ENCODE assay signal across 8 cellular contexts in genomic region chr2:17753803-17754663, GRCh38. TPM values are rescaled to one million over a fixed set of nuclear protein-coding genes. Genes with fewer than 3 reads are reported as not detected.
A peak's percentile ranks its signal among the peaks of the same experiment; 100 is the strongest.
DNase-seq lines count a peak whose midpoint lies in the region; ATAC-seq and TF ChIP-seq lines count a peak whose summit lies in the region.

A gene with protein sequence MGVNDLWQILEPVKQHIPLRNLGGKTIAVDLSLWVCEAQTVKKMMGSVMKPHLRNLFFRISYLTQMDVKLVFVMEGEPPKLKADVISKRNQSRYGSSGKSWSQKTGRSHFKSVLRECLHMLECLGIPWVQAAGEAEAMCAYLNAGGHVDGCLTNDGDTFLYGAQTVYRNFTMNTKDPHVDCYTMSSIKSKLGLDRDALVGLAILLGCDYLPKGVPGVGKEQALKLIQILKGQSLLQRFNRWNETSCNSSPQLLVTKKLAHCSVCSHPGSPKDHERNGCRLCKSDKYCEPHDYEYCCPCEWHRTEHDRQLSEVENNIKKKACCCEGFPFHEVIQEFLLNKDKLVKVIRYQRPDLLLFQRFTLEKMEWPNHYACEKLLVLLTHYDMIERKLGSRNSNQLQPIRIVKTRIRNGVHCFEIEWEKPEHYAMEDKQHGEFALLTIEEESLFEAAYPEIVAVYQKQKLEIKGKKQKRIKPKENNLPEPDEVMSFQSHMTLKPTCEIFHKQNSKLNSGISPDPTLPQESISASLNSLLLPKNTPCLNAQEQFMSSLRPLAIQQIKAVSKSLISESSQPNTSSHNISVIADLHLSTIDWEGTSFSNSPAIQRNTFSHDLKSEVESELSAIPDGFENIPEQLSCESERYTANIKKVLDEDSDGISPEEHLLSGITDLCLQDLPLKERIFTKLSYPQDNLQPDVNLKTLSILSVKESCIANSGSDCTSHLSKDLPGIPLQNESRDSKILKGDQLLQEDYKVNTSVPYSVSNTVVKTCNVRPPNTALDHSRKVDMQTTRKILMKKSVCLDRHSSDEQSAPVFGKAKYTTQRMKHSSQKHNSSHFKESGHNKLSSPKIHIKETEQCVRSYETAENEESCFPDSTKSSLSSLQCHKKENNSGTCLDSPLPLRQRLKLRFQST (plus strand): TSS chr2:17754138. CDS start chr2:17759944, 5,806 bp downstream.
TSS of gene SMC6 (minus strand) at chr2:17753810. CDS start at chr2:17745946, 7,864 bp downstream.

- H3K4me3 Mint-ChIP-seq in activated T-cell treated with anti-CD3 and anti-CD28 coated beads, Interleukin-2, amount 50 U/mL, for 4 hours = peak within 1 kb of the TSS; percentile 96

- no peaks in the 10 kb centered on the region for H3K27me3 ChIP-seq in KMS-11 (ENCODE audit: insufficient read depth, low read depth)
- no peaks in the 10 kb centered on the region for H3K27me3 ChIP-seq in Panc1 (ENCODE audit: control insufficient read depth, insufficient read depth, low read length)
- H3K27me3 ChIP-seq in esophagus (ENCODE audit: control insufficient read depth in 1 of 2, insufficient read depth in 2 of 2, low read length in 2 of 2) = no peaks in the 10 kb centered on the region
- no peaks in the 10 kb centered on the region for H3K27me3 ChIP-seq in mucosa of stomach (ENCODE audit: control insufficient read depth, insufficient read depth, low read length)

- H3K9me3 Mint-ChIP-seq in activated T-cell treated with anti-CD3 and anti-CD28 coated beads, Interleukin-2, amount 50 U/mL, for 4 hours = no peaks in the 10 kb centered on the region

- ATAC-seq in GM21786 (IDR thresholded peaks at IDR 0.05; ENCODE audit: unreplicated experiment) (peak; percentile 59), Panc1 (peak; percentile 94)
- peak; percentile 85 to 90 for ATAC-seq in activated T-cell treated with anti-CD3 and anti-CD28 coated beads, Interleukin-2, amount 50 U/mL, for 4 hours

- in situ Hi-C loops in Panc1 (cut with HindIII; ENCODE audit: low pct_unique_long_range_greater_than_20kb, low sequenced_read_pairs) = no loop called here

- H3K36me3 ChIP-seq in KMS-11 (ENCODE audit: insufficient read depth) (no peaks in the 10 kb centered on the region), Panc1 (ENCODE audit: control insufficient read depth, insufficient read depth, low read length) (peaks cover 9% of the 10 kb centered on the region), esophagus (ENCODE audit: control insufficient read depth in 2 of 2, insufficient read depth in 2 of 2, low read length in 1 of 2) (no peaks in the 10 kb centered on the region), mucosa of stomach (ENCODE audit: control insufficient read depth, insufficient read depth, low read length) (no peaks in the 10 kb centered on the region)

- intact Hi-C loops in Panc1 (cut with micrococcal nuclease; ENCODE audit: unreplicated experiment) = no loop called here

- POLR2A ChIA-PET in Panc1 (lab: Charles Lee) = interaction anchor here (0.6 to 1.2 kb wide), 3 partner anchors 12 to 46 kb away, joined by 3 to 12 read pairs (median 4); no protein-coding TSS in a partner anchor

- peak within 1 kb of the TSS; percentile 96 for H3K4me2 ChIP-seq in KMS-11

- TF ChIP-seq CTCF in KMS-11 (conservative IDR thresholded peaks at IDR 0.05; ENCODE audit: low read depth, low read length) = no peak
- TF ChIP-seq CTCF in Panc1 (IDR thresholded peaks at IDR 0.05) = no peak

- peak; percentile 90 for DNase-seq in DMS79 treated with DMSO at 0.1 percent for 48 hours (lab: John Stamatoyannopoulos, UW)
- DNase-seq in Panc1 (ENCODE audit: low read depth, low spot score) = peak; percentile 69
- peak; percentile 87 for DNase-seq in activated T-cell treated with anti-CD3 and anti-CD28 coated beads, Interleukin-2, amount 50 U/mL, for 4 hours
- peak; percentile 93 for DNase-seq in stimulated activated CD8-positive, alpha-beta memory T cell treated with anti-CD3 and anti-CD28 coated beads, Interleukin-4, amount 100 ng/mL, for 48 hours

- H3K27ac ChIP-seq in KMS-11 (peak within 1 kb of the TSS; percentile 86), Panc1 (ENCODE audit: low read length) (peak within 1 kb of the TSS; percentile 91), esophagus (ENCODE audit: low read depth in 2 of 2, low read length in 1 of 2) (peak within 1 kb of the TSS; percentile 95 to 100)

- CTCF ChIA-PET in Panc1 (lab: Charles Lee) = interaction anchor here (0.7 to 1.2 kb wide), 2 partner anchors 34 to 625 kb away, joined by 3 to 5 read pairs; no protein-coding TSS in a partner anchor

- no peaks in the 10 kb centered on the region for H3K9me3 ChIP-seq in Panc1 (ENCODE audit: control insufficient read depth, insufficient read depth, low read depth, low read length)
- H3K9me3 ChIP-seq in esophagus (ENCODE audit: control insufficient read depth in 2 of 2, insufficient read depth in 1 of 2, low read depth in 1 of 2, low read length in 1 of 2) = no peaks in the 10 kb centered on the region
- no peaks in the 10 kb centered on the region for H3K9me3 ChIP-seq in mucosa of stomach (ENCODE audit: control insufficient read depth, low read length)

- H3K4me3 ChIP-seq in KMS-11 (IDR thresholded peaks at IDR 0.05; ENCODE audit: insufficient read depth, low read depth, low read length) (peak within 1 kb of the TSS; percentile 54), Panc1 (ENCODE audit: low read depth in 2 of 2, low read length in 2 of 2) (peak within 1 kb of the TSS; percentile 75 to 91), esophagus (ENCODE audit: low read depth in 1 of 2, low read length in 2 of 2) (peak within 1 kb of the TSS; percentile 83 to 100), mucosa of stomach (ENCODE audit: low read length) (peak within 1 kb of the TSS; percentile 57)

- peaks cover 73% of the 10 kb centered on the region for H3K79me2 ChIP-seq in KMS-11 (ENCODE audit: insufficient read depth, low read depth)

- WGBS in esophagus, 2 donors = 1% methylated on average over 67 to 76 of the region's 76 CpGs

- H3K9ac ChIP-seq in KMS-11 (peak within 1 kb of the TSS; percentile 82), mucosa of stomach (ENCODE audit: low read length) (peak within 1 kb of the TSS; percentile 86)

- H3K4me1 ChIP-seq in KMS-11 (ENCODE audit: low read depth, poor library complexity, severe bottlenecking) (peaks cover 66% of the 10 kb centered on the region), Panc1 (ENCODE audit: control insufficient read depth, insufficient read depth, low read length) (peaks cover 31% of the 10 kb centered on the region), esophagus (ENCODE audit: control insufficient read depth in 2 of 2, insufficient read depth in 2 of 2, low read length in 1 of 2) (no peaks in the 10 kb centered on the region), mucosa of stomach (ENCODE audit: control insufficient read depth, insufficient read depth, low read length) (no peaks in the 10 kb centered on the region)

- no peaks in the 10 kb centered on the region for H3K27me3 Mint-ChIP-seq in activated T-cell treated with anti-CD3 and anti-CD28 coated beads, Interleukin-2, amount 50 U/mL, for 4 hours (ENCODE audit: low read depth)

- H3K36me3 Mint-ChIP-seq in activated T-cell treated with anti-CD3 and anti-CD28 coated beads, Interleukin-2, amount 50 U/mL, for 4 hours (ENCODE audit: insufficient read depth) = no peaks in the 10 kb centered on the region

- H3K4me1 Mint-ChIP-seq in activated T-cell treated with anti-CD3 and anti-CD28 coated beads, Interleukin-2, amount 50 U/mL, for 4 hours (ENCODE audit: low read depth) = peaks cover 31% of the 10 kb centered on the region

- H4K20me1 ChIP-seq in KMS-11 (ENCODE audit: insufficient read depth) = no peaks in the 10 kb centered on the region

- peak within 1 kb of the TSS; percentile 77 for H2AFZ ChIP-seq in KMS-11 (ENCODE audit: low read depth)

- BruUV-seq in Panc1 (replicated peaks; lab: Mats Ljungman, UMichigan) = no TSS peak

RNA-seq across cellular contexts. Expression of the first gene that starts in this region (rescaled TPM):
- 24.0 TPM for total RNA-seq in Panc1 (2021; ENCODE audit: unreplicated experiment)
- 4.3 TPM for polyA plus RNA-seq in Panc1 (2012; ENCODE audit: insufficient read length)
- 10 to 100 TPM; 14.1 to 24.2 (median 21.6) TPM for total RNA-seq in activated T-cell treated with anti-CD3 and anti-CD28 coated beads, Interleukin-2, amount 50 U/mL, for 4 hours
- polyA plus RNA-seq in esophagus = 10 to 100 TPM in 1 of 2 donors, 1 to 10 TPM in 1; 3.3 to 11.1 TPM

RNA-seq across cellular contexts. Expression of gene SMC6, which starts in this region (rescaled TPM):
- total RNA-seq in Panc1 (2021; ENCODE audit: unreplicated experiment) = 43.8 TPM
- polyA plus RNA-seq in Panc1 (2012; ENCODE audit: insufficient read length) = 17.0 TPM
- 10 to 100 TPM; 18.2 to 20.7 (median 18.2) TPM for total RNA-seq in activated T-cell treated with anti-CD3 and anti-CD28 coated beads, Interleukin-2, amount 50 U/mL, for 4 hours
- 10 to 100 TPM in 1 of 2 donors, 1 to 10 TPM in 1; 9.2 to 12.3 TPM for polyA plus RNA-seq in esophagus

Comparison
In these comparisons a context has a peak if more than half of its experiments do, and no peak if none do; other contexts are left out.
1. Peak in every context shown above with its lines: DNase-seq, ATAC-seq, H3K4me3 ChIP-seq and H3K27ac ChIP-seq.